ENCODE assay signal across 8 cellular contexts in genomic region chr12:65121049-65121955, GRCh38. TPM values are rescaled to one million over a fixed set of nuclear protein-coding genes. Genes with fewer than 3 reads are reported as not detected.
DNase-seq lines count a peak whose midpoint lies in the region; ATAC-seq and TF ChIP-seq lines count a peak whose summit lies in the region.

A gene with protein sequence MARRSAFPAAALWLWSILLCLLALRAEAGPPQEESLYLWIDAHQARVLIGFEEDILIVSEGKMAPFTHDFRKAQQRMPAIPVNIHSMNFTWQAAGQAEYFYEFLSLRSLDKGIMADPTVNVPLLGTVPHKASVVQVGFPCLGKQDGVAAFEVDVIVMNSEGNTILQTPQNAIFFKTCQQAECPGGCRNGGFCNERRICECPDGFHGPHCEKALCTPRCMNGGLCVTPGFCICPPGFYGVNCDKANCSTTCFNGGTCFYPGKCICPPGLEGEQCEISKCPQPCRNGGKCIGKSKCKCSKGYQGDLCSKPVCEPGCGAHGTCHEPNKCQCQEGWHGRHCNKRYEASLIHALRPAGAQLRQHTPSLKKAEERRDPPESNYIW (minus strand): TSS chr12:65121305. CDS start chr12:65121191, 114 bp downstream.

- H3K36me3 ChIP-seq in HUES64 (ENCODE audit: insufficient read depth, low read length) (no peaks in the 10 kb centered on the region), fibroblast of lung (ENCODE audit: control insufficient read depth, insufficient read depth, low read length) (no peaks in the 10 kb centered on the region), osteoblast (ENCODE audit: insufficient read depth, low read length) (no peaks in the 10 kb centered on the region)

- peaks cover 66% of the 10 kb centered on the region for H3K27me3 ChIP-seq in HUES64 (ENCODE audit: insufficient read depth, low read length)
- peaks cover 22% of the 10 kb centered on the region for H3K27me3 ChIP-seq in fibroblast of lung (ENCODE audit: control insufficient read depth, insufficient read depth, low read length)
- peaks cover 77% of the 10 kb centered on the region for H3K27me3 ChIP-seq in osteoblast (ENCODE audit: insufficient read depth, low read length)

- DNase-seq in activated effector memory CD4-positive, alpha-beta T cell treated with anti-CD3 and anti-CD28 coated beads, Interleukin-2, amount 50 U/mL, for 16 hours = peak; percentile 62
- no peak for DNase-seq in activated effector memory CD4-positive, alpha-beta T cell treated with Interleukin-2 at 50 U/mL for 16 hours
- peak; percentile 31 for DNase-seq in activated CD8-positive, alpha-beta T cell treated with anti-CD3 and anti-CD28 coated beads, Interleukin-2, amount 10 ng/mL, durations not matched to agents 7 days and 5 days
- peak; percentile 2 to 8 for DNase-seq in fibroblast of lung (ENCODE audit: low read depth in 2 of 2)
- DNase-seq in osteoblast (ENCODE audit: insufficient read length, low spot score, missing footprints) = peak; percentile 35
- no peak for DNase-seq in hepatic stellate cell (ENCODE audit: low spot score)
- no peak for DNase-seq in NCI-H187 treated with DMSO at 0.1 percent for 48 hours (lab: John Stamatoyannopoulos, UW)

- H3K36me3 Mint-ChIP-seq in activated CD8-positive, alpha-beta T cell treated with anti-CD3 and anti-CD28 coated beads, Interleukin-2, amount 10 ng/mL, durations not matched to agents 7 days and 5 days (ENCODE audit: low read depth) = no peaks in the 10 kb centered on the region

- H3K9me3 ChIP-seq in HUES64 (ENCODE audit: insufficient read depth, low read depth, low read length) (no peaks in the 10 kb centered on the region), fibroblast of lung (ENCODE audit: control insufficient read depth, insufficient read depth, low read depth, low read length) (no peaks in the 10 kb centered on the region), osteoblast (ENCODE audit: low read depth, low read length) (no peaks in the 10 kb centered on the region)

- H3K4me2 ChIP-seq in fibroblast of lung (ENCODE audit: extremely low read depth, insufficient read depth, low read length) (peak within 1 kb of the TSS; percentile 51), osteoblast (ENCODE audit: insufficient read depth, low read length) (peak within 1 kb of the TSS; percentile 54)

- 10% methylated on average over 73 of the region's 73 CpGs for WGBS in HUES64

- POLR2A ChIA-PET in activated CD8-positive, alpha-beta T cell treated with anti-CD3 and anti-CD28 coated beads, Interleukin-2, amount 10 ng/mL, durations not matched to agents 7 days and 5 days (lab: Charles Lee) = no interaction called here

- ATAC-seq in activated CD8-positive, alpha-beta T cell treated with anti-CD3 and anti-CD28 coated beads, Interleukin-2, amount 10 ng/mL, durations not matched to agents 7 days and 5 days = peak; percentile 79

- H3K4me3 Mint-ChIP-seq in activated CD8-positive, alpha-beta T cell treated with anti-CD3 and anti-CD28 coated beads, Interleukin-2, amount 10 ng/mL, durations not matched to agents 7 days and 5 days = peak within 1 kb of the TSS; percentile 26

- no peak within 1 kb of the TSS for H3K9ac ChIP-seq in HUES64 (ENCODE audit: low read depth, low read length)
- H3K9ac ChIP-seq in fibroblast of lung (ENCODE audit: insufficient read depth, low read length) = no peak within 1 kb of the TSS

- TF ChIP-seq CTCF in fibroblast of lung (conservative IDR thresholded peaks at IDR 0.05 in 1 of 2, IDR thresholded peaks at IDR 0.05 in 1 of 2; ENCODE audit: low read depth in 1 of 2, low read length in 2 of 2) (peak in 1 of 2 donors; percentile 16), osteoblast (IDR thresholded peaks at IDR 0.05; ENCODE audit: extremely low read depth, low read depth, low read length) (peak; percentile 29)

- H3K9me3 Mint-ChIP-seq in activated CD8-positive, alpha-beta T cell treated with anti-CD3 and anti-CD28 coated beads, Interleukin-2, amount 10 ng/mL, durations not matched to agents 7 days and 5 days (ENCODE audit: insufficient read depth) = no peaks in the 10 kb centered on the region

- H3K79me2 ChIP-seq in fibroblast of lung (ENCODE audit: control insufficient read depth, insufficient read depth, low read length) (no peaks in the 10 kb centered on the region), osteoblast (ENCODE audit: insufficient read depth, low read length) (no peaks in the 10 kb centered on the region)

- H3K4me1 ChIP-seq in HUES64 (ENCODE audit: insufficient read depth, low read length) (0 out of 2 replicates have a peak, but pooled peaks cover 2% of the 10 kb centered on the region), fibroblast of lung (ENCODE audit: control insufficient read depth, extremely low read depth, insufficient read depth, low read length) (no peaks in the 10 kb centered on the region), osteoblast (ENCODE audit: insufficient read depth, low read length) (peaks cover 6% of the 10 kb centered on the region)

- H3K4me3 ChIP-seq in HUES64 (ENCODE audit: low read length) = peak within 1 kb of the TSS; percentile 43
- peak within 1 kb of the TSS in 3 of 4 experiments; percentile 7 to 38 (median 16) for H3K4me3 ChIP-seq in fibroblast of lung (replicated peaks in 1 of 4; ENCODE audit: control extremely low read depth in 1 of 4, insufficient read depth in 1 of 4, low read depth in 3 of 4, low read length in 4 of 4)
- peak within 1 kb of the TSS; percentile 57 for H3K4me3 ChIP-seq in osteoblast (ENCODE audit: insufficient read depth, low read length)

- H3K27ac ChIP-seq in HUES64 (ENCODE audit: low read depth, low read length) (no peak within 1 kb of the TSS), fibroblast of lung (ENCODE audit: insufficient read depth, low read length) (no peak within 1 kb of the TSS), osteoblast (ENCODE audit: low read depth, low read length) (no peak within 1 kb of the TSS)

- no peak within 1 kb of the TSS for H3K27ac Mint-ChIP-seq in activated CD8-positive, alpha-beta T cell treated with anti-CD3 and anti-CD28 coated beads, Interleukin-2, amount 10 ng/mL, durations not matched to agents 7 days and 5 days

- CTCF ChIA-PET in activated CD8-positive, alpha-beta T cell treated with anti-CD3 and anti-CD28 coated beads, Interleukin-2, amount 10 ng/mL, durations not matched to agents 7 days and 5 days (lab: Charles Lee) = interaction anchor here (0.8 to 3.3 kb wide), 6 partner anchors 9 to 114 kb away, joined by 3 to 16 read pairs (median 4); no protein-coding TSS in a partner anchor

- peaks cover 38% of the 10 kb centered on the region for H3K27me3 Mint-ChIP-seq in activated CD8-positive, alpha-beta T cell treated with anti-CD3 and anti-CD28 coated beads, Interleukin-2, amount 10 ng/mL, durations not matched to agents 7 days and 5 days (ENCODE audit: low read depth)

- H4K20me1 ChIP-seq in fibroblast of lung (ENCODE audit: control insufficient read depth, extremely low read depth, insufficient read depth, low read length) (no peaks in the 10 kb centered on the region), osteoblast (ENCODE audit: insufficient read depth, low read length) (no peaks in the 10 kb centered on the region)

- peaks cover 6% of the 10 kb centered on the region for H3K4me1 Mint-ChIP-seq in activated CD8-positive, alpha-beta T cell treated with anti-CD3 and anti-CD28 coated beads, Interleukin-2, amount 10 ng/mL, durations not matched to agents 7 days and 5 days (ENCODE audit: low read depth)

- no peak within 1 kb of the TSS for H2AFZ ChIP-seq in fibroblast of lung (ENCODE audit: low read length)
- peak within 1 kb of the TSS; percentile 46 for H2AFZ ChIP-seq in osteoblast (ENCODE audit: low read length)

RNA-seq across cellular contexts. Expression of the gene that starts here (rescaled TPM):
- 1.5 TPM for polyA plus RNA-seq in HUES64 (2013, experiment 1 of 2)
- polyA plus RNA-seq in HUES64 (2013, experiment 2 of 2) = 1.4 TPM
- total RNA-seq in activated CD8-positive, alpha-beta T cell treated with anti-CD3 and anti-CD28 coated beads, Interleukin-2, amount 10 ng/mL, durations not matched to agents 7 days and 5 days = not detected
- total RNA-seq in fibroblast of lung (under 0.01 TPM in 1 of 2 replicates, not detected in the other), osteoblast (under 0.01 TPM in 1 of 2 replicates, not detected in the other)
- polyA plus RNA-seq in fibroblast of lung = 0.02 and 0.33 TPM in 2 replicates
- 0.05 TPM in 1 of 2 replicates, not detected in the other for polyA plus RNA-seq in fibroblast of lung (2012)
- polyA minus RNA-seq in fibroblast of lung (ENCODE audit: low replicate concordance) = not detected in 2 replicates

Comparison
In these comparisons a context has a peak if more than half of its experiments do, and no peak if none do; other contexts are left out.
1. Peak in DNase-seq and ATAC-seq in activated CD8-positive, alpha-beta T cell treated with anti-CD3 and anti-CD28 coated beads, Interleukin-2, amount 10 ng/mL, durations not matched to agents 7 days and 5 days; RNA of the gene not detected or under 1 TPM.
2. Peak in DNase-seq, H3K4me3 ChIP-seq and H3K4me2 ChIP-seq in fibroblast of lung; RNA of the gene not detected or under 1 TPM.
3. Peak in DNase-seq, H3K4me3 ChIP-seq and H3K4me2 ChIP-seq in osteoblast; RNA of the gene not detected or under 1 TPM.